Comparison of ENCODE assay signal across 1 cellular context in genomic region chr13:42420304-42420703, GRCh38.
TF ChIP-seq lines count a peak whose summit lies in the region.

No MANE protein-coding gene starts in this region.

TF ChIP-seq in GM12878, 131 proteins besides CTCF, POLR2A, EP300 and RAD21 (continued from another document and continues in another):
- TF ChIP-seq, protein P1, sequence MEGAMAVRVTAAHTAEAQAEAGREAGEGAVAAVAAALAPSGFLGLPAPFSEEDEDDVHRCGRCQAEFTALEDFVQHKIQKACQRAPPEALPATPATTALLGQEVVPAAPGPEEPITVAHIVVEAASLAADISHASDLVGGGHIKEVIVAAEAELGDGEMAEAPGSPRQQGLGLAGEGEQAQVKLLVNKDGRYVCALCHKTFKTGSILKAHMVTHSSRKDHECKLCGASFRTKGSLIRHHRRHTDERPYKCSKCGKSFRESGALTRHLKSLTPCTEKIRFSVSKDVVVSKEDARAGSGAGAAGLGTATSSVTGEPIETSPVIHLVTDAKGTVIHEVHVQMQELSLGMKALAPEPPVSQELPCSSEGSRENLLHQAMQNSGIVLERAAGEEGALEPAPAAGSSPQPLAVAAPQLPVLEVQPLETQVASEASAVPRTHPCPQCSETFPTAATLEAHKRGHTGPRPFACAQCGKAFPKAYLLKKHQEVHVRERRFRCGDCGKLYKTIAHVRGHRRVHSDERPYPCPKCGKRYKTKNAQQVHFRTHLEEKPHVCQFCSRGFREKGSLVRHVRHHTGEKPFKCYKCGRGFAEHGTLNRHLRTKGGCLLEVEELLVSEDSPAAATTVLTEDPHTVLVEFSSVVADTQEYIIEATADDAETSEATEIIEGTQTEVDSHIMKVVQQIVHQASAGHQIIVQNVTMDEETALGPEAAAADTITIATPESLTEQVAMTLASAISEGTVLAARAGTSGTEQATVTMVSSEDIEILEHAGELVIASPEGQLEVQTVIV (IDR thresholded peaks at IDR 0.05; ENCODE audit: borderline replicate concordance, partially characterized antibody) = no peak
- no peak for TF ChIP-seq NR2F1 (conservative IDR thresholded peaks at IDR 0.05)
- TF ChIP-seq, protein P2, sequence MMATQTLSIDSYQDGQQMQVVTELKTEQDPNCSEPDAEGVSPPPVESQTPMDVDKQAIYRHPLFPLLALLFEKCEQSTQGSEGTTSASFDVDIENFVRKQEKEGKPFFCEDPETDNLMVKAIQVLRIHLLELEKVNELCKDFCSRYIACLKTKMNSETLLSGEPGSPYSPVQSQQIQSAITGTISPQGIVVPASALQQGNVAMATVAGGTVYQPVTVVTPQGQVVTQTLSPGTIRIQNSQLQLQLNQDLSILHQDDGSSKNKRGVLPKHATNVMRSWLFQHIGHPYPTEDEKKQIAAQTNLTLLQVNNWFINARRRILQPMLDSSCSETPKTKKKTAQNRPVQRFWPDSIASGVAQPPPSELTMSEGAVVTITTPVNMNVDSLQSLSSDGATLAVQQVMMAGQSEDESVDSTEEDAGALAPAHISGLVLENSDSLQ (IDR thresholded peaks at IDR 0.05) = no peak
- TF ChIP-seq TCF3 (IDR thresholded peaks at IDR 0.05; ENCODE audit: borderline replicate concordance, insufficient read depth, low read depth, low read length) = no peak
- TF ChIP-seq SMAD5 (IDR thresholded peaks at IDR 0.05; ENCODE audit: low read depth) = no peak
- TF ChIP-seq RELB (IDR thresholded peaks at IDR 0.05; ENCODE audit: low read depth) = no peak
- TF ChIP-seq WRNIP1 (IDR thresholded peaks at IDR 0.05; ENCODE audit: borderline replicate concordance, low read depth, low read length) = no peak
- TF ChIP-seq SPI1 (IDR thresholded peaks at IDR 0.05; ENCODE audit: borderline replicate concordance, insufficient read depth, low read depth, low read length) = no peak
- TF ChIP-seq, protein P3, sequence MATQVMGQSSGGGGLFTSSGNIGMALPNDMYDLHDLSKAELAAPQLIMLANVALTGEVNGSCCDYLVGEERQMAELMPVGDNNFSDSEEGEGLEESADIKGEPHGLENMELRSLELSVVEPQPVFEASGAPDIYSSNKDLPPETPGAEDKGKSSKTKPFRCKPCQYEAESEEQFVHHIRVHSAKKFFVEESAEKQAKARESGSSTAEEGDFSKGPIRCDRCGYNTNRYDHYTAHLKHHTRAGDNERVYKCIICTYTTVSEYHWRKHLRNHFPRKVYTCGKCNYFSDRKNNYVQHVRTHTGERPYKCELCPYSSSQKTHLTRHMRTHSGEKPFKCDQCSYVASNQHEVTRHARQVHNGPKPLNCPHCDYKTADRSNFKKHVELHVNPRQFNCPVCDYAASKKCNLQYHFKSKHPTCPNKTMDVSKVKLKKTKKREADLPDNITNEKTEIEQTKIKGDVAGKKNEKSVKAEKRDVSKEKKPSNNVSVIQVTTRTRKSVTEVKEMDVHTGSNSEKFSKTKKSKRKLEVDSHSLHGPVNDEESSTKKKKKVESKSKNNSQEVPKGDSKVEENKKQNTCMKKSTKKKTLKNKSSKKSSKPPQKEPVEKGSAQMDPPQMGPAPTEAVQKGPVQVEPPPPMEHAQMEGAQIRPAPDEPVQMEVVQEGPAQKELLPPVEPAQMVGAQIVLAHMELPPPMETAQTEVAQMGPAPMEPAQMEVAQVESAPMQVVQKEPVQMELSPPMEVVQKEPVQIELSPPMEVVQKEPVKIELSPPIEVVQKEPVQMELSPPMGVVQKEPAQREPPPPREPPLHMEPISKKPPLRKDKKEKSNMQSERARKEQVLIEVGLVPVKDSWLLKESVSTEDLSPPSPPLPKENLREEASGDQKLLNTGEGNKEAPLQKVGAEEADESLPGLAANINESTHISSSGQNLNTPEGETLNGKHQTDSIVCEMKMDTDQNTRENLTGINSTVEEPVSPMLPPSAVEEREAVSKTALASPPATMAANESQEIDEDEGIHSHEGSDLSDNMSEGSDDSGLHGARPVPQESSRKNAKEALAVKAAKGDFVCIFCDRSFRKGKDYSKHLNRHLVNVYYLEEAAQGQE (IDR thresholded peaks at IDR 0.05; ENCODE audit: low read depth, low read length) = no peak
- no peak for TF ChIP-seq SUPT20H (IDR thresholded peaks at IDR 0.05; ENCODE audit: borderline replicate concordance, control insufficient read depth, low read depth, low read length)
- peak; percentile 53; the same call in 1 of the 2 replicates for TF ChIP-seq CREM (IDR thresholded peaks at IDR 0.05; ENCODE audit: low read depth)
- TF ChIP-seq, protein P4, sequence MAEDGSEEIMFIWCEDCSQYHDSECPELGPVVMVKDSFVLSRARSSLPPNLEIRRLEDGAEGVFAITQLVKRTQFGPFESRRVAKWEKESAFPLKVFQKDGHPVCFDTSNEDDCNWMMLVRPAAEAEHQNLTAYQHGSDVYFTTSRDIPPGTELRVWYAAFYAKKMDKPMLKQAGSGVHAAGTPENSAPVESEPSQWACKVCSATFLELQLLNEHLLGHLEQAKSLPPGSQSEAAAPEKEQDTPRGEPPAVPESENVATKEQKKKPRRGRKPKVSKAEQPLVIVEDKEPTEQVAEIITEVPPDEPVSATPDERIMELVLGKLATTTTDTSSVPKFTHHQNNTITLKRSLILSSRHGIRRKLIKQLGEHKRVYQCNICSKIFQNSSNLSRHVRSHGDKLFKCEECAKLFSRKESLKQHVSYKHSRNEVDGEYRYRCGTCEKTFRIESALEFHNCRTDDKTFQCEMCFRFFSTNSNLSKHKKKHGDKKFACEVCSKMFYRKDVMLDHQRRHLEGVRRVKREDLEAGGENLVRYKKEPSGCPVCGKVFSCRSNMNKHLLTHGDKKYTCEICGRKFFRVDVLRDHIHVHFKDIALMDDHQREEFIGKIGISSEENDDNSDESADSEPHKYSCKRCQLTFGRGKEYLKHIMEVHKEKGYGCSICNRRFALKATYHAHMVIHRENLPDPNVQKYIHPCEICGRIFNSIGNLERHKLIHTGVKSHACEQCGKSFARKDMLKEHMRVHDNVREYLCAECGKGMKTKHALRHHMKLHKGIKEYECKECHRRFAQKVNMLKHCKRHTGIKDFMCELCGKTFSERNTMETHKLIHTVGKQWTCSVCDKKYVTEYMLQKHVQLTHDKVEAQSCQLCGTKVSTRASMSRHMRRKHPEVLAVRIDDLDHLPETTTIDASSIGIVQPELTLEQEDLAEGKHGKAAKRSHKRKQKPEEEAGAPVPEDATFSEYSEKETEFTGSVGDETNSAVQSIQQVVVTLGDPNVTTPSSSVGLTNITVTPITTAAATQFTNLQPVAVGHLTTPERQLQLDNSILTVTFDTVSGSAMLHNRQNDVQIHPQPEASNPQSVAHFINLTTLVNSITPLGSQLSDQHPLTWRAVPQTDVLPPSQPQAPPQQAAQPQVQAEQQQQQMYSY (CRISPR knock-in tag; IDR thresholded peaks at IDR 0.05) = no peak
- TF ChIP-seq, protein P5, sequence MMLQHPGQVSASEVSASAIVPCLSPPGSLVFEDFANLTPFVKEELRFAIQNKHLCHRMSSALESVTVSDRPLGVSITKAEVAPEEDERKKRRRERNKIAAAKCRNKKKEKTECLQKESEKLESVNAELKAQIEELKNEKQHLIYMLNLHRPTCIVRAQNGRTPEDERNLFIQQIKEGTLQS (IDR thresholded peaks at IDR 0.05; ENCODE audit: borderline replicate concordance, extremely low read depth, low read depth, low read length) = no peak
- TF ChIP-seq CBX3 (IDR thresholded peaks at IDR 0.05; ENCODE audit: borderline replicate concordance, low read depth) = no peak
- no peak for TF ChIP-seq FOS (IDR thresholded peaks at IDR 0.05; ENCODE audit: borderline replicate concordance, extremely low read depth, insufficient read length)
- TF ChIP-seq KLF5 (IDR thresholded peaks at IDR 0.05; ENCODE audit: partially characterized antibody) = no peak
- TF ChIP-seq PAX5 (IDR thresholded peaks at IDR 0.05; ENCODE audit: borderline replicate concordance, low read depth, low read length) = peak; percentile 20; the same call in 1 of the 2 replicates
- TF ChIP-seq, protein P6, sequence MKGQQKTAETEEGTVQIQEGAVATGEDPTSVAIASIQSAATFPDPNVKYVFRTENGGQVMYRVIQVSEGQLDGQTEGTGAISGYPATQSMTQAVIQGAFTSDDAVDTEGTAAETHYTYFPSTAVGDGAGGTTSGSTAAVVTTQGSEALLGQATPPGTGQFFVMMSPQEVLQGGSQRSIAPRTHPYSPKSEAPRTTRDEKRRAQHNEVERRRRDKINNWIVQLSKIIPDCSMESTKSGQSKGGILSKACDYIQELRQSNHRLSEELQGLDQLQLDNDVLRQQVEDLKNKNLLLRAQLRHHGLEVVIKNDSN (IDR thresholded peaks at IDR 0.05; ENCODE audit: borderline replicate concordance, extremely low read length, insufficient read depth, low read depth, low read length) = no peak
- no peak for TF ChIP-seq RCOR1 (conservative IDR thresholded peaks at IDR 0.05; ENCODE audit: low read depth, low read length)
- TF ChIP-seq, protein P7, sequence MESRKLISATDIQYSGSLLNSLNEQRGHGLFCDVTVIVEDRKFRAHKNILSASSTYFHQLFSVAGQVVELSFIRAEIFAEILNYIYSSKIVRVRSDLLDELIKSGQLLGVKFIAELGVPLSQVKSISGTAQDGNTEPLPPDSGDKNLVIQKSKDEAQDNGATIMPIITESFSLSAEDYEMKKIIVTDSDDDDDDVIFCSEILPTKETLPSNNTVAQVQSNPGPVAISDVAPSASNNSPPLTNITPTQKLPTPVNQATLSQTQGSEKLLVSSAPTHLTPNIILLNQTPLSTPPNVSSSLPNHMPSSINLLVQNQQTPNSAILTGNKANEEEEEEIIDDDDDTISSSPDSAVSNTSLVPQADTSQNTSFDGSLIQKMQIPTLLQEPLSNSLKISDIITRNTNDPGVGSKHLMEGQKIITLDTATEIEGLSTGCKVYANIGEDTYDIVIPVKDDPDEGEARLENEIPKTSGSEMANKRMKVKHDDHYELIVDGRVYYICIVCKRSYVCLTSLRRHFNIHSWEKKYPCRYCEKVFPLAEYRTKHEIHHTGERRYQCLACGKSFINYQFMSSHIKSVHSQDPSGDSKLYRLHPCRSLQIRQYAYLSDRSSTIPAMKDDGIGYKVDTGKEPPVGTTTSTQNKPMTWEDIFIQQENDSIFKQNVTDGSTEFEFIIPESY (IDR thresholded peaks at IDR 0.05) = no peak
- no peak for TF ChIP-seq HDGF (IDR thresholded peaks at IDR 0.05)
- TF ChIP-seq PAX8 (IDR thresholded peaks at IDR 0.05) = no peak
- TF ChIP-seq JUNB (IDR thresholded peaks at IDR 0.05) = 0 out of 2 replicates have a peak, but pooled peaks have one; percentile 36
- no peak for TF ChIP-seq RFX5 (IDR thresholded peaks at IDR 0.05; ENCODE audit: low read depth, low read length)
- TF ChIP-seq, protein P8, sequence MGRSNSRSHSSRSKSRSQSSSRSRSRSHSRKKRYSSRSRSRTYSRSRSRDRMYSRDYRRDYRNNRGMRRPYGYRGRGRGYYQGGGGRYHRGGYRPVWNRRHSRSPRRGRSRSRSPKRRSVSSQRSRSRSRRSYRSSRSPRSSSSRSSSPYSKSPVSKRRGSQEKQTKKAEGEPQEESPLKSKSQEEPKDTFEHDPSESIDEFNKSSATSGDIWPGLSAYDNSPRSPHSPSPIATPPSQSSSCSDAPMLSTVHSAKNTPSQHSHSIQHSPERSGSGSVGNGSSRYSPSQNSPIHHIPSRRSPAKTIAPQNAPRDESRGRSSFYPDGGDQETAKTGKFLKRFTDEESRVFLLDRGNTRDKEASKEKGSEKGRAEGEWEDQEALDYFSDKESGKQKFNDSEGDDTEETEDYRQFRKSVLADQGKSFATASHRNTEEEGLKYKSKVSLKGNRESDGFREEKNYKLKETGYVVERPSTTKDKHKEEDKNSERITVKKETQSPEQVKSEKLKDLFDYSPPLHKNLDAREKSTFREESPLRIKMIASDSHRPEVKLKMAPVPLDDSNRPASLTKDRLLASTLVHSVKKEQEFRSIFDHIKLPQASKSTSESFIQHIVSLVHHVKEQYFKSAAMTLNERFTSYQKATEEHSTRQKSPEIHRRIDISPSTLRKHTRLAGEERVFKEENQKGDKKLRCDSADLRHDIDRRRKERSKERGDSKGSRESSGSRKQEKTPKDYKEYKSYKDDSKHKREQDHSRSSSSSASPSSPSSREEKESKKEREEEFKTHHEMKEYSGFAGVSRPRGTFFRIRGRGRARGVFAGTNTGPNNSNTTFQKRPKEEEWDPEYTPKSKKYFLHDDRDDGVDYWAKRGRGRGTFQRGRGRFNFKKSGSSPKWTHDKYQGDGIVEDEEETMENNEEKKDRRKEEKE (IDR thresholded peaks at IDR 0.05) = no peak
- TF ChIP-seq TCF7 (IDR thresholded peaks at IDR 0.05; ENCODE audit: borderline replicate concordance) = no peak
- TF ChIP-seq IKZF2 (IDR thresholded peaks at IDR 0.05) = peak; percentile 66 to 68
- TF ChIP-seq ATF2 (IDR thresholded peaks at IDR 0.05; ENCODE audit: low read length) = peak; percentile 76
- TF ChIP-seq MEF2A (IDR thresholded peaks at IDR 0.05; ENCODE audit: insufficient read depth, low read depth, low read length) = peak; percentile 69
- TF ChIP-seq ELK1 (IDR thresholded peaks at IDR 0.05; ENCODE audit: low read depth, low read length) = no peak
- TF ChIP-seq FOXK2 (IDR thresholded peaks at IDR 0.05) = no peak
- TF ChIP-seq ZNF384 (IDR thresholded peaks at IDR 0.05; ENCODE audit: borderline replicate concordance, low read depth, low read length) = no peak
